Comparison of ENCODE assay signal across 10 cellular contexts in the genomic region with DNA sequence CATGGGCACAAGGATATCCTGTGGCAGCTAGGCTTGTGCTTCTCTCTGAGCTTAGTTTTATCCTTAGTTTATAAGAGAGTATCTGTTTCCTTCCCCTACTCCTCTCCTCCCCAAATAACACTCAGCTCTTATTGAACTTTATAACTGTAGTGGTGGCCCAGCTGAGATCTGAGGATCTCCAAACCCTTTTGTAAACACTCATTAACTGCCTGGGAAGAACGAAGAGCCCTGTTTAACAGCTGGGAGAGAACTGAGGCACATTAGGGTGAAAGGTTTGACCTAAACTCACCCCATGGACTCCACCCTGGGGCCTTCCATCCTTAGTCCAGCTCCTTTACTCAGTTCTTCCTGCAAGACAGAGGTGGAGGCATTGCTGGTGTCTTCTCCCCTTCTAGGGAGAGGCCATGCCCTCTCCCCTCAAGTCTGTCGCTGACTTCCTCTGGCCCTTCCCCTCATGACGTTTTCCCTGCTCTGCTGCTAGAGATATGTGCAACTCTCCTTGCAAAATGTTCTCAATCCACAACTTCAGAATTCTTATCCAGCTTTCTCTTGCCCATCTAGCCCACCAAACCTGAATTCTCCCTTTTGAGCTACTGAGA. TPM values are rescaled to one million over a fixed set of nuclear protein-coding genes. Genes with fewer than 3 reads are reported as not detected.
DNase-seq lines count a peak whose midpoint lies in the region; ATAC-seq and TF ChIP-seq lines count a peak whose summit lies in the region.
"Had no signal": no experiment of that assay in that cellular context is flagged by ENCODE, and none has a peak within 500 bp of the region (broad histone marks: within the 10 kb centered on the region; RNA-seq: fewer than 3 reads in every experiment).

No MANE protein-coding gene starts in this region.

- no peaks in the 10 kb centered on the region for H3K79me2 ChIP-seq in parathyroid adenoma

- no peak overlapping the region for H3K4me3 Mint-ChIP-seq in CD8-positive, alpha-beta memory T cell
- H3K4me3 Mint-ChIP-seq in endodermal cell: no peak overlapping the region
- H3K4me3 Mint-ChIP-seq: activated CD4-positive, alpha-beta T cell treated with anti-CD3 and anti-CD28 coated beads, Interleukin-2, amount 10 ng/mL, durations not matched to agents 7 days and 5 days had no signal

- no peak overlapping the region for H3K4me2 ChIP-seq in parathyroid adenoma (ENCODE audit: low read length)

- H3K27ac Mint-ChIP-seq in CD8-positive, alpha-beta memory T cell: no peak overlapping the region
- no peak overlapping the region for H3K27ac Mint-ChIP-seq in endodermal cell
- H3K27ac Mint-ChIP-seq: activated CD4-positive, alpha-beta T cell treated with anti-CD3 and anti-CD28 coated beads, Interleukin-2, amount 10 ng/mL, durations not matched to agents 7 days and 5 days had no signal

- H3K4me1 ChIP-seq in CD8-positive, alpha-beta memory T cell (ENCODE audit: insufficient read depth, low read length): peaks cover 70% of the 10 kb centered on the region
- H3K4me1 ChIP-seq in endodermal cell (ENCODE audit: control insufficient read depth, insufficient read depth, low read length) (peaks cover 31% of the 10 kb centered on the region), parathyroid adenoma (peaks cover 66% of the 10 kb centered on the region)

- TF ChIP-seq POLR2A in NB4 (IDR thresholded peaks at IDR 0.05; ENCODE audit: extremely low read depth, insufficient read length): no peak

- no peak overlapping the region for H3K9ac ChIP-seq in endodermal cell (ENCODE audit: extremely low read depth, low read length, poor library complexity, severe bottlenecking)
- no peak overlapping the region for H3K9ac ChIP-seq in parathyroid adenoma

- no peaks in the 10 kb centered on the region for H3K36me3 ChIP-seq in CD8-positive, alpha-beta memory T cell (ENCODE audit: insufficient read depth, low read length)
- H3K36me3 ChIP-seq in endodermal cell (ENCODE audit: control insufficient read depth, insufficient read depth, low read length) (peaks cover 16% of the 10 kb centered on the region), parathyroid adenoma (ENCODE audit: control insufficient read depth, insufficient read depth, low read length) (no peaks in the 10 kb centered on the region), MG63 (peaks cover 13% of the 10 kb centered on the region)
- H3K36me3 ChIP-seq: cardiac muscle cell had no signal

- CTCF ChIA-PET in CD8-positive, alpha-beta memory T cell (lab: Charles Lee): interaction anchor here (0.7 to 17.8 kb wide), 11 partner anchors 9 to 106 kb away, joined by 3 to 365 read pairs (median 4); no protein-coding TSS in a partner anchor

- DNase-seq in CD8-positive, alpha-beta memory T cell: no peak
- DNase-seq in NB4 (ENCODE audit: low read depth) (peak; percentile 42), endodermal cell (no peak), MG63 (no peak), NCI-H2196 treated with DMSO at 0.1 percent for 48 hours (lab: John Stamatoyannopoulos, UW; ENCODE audit: unreplicated experiment) (no peak), NCI-H226 (no peak)
- DNase-seq: activated CD4-positive, alpha-beta T cell treated with anti-CD3 and anti-CD28 coated beads, Interleukin-2, amount 10 ng/mL, durations not matched to agents 7 days and 5 days had no signal

- H3K27ac ChIP-seq in CD8-positive, alpha-beta memory T cell (ENCODE audit: low read depth, low read length): peak overlapping the region; percentile 3
- H3K27ac ChIP-seq in endodermal cell (ENCODE audit: low read depth, low read length) (no peak overlapping the region), parathyroid adenoma (peak overlapping the region; percentile 21)

- H3K9me3 Mint-ChIP-seq in CD8-positive, alpha-beta memory T cell: no peaks in the 10 kb centered on the region
- no peaks in the 10 kb centered on the region for H3K9me3 Mint-ChIP-seq in endodermal cell
- H3K9me3 Mint-ChIP-seq: activated CD4-positive, alpha-beta T cell treated with anti-CD3 and anti-CD28 coated beads, Interleukin-2, amount 10 ng/mL, durations not matched to agents 7 days and 5 days had no signal

- H2AFZ ChIP-seq in parathyroid adenoma: peak overlapping the region; percentile 79

- WGBS in endodermal cell (ENCODE audit: insufficient coverage in 1 of 2, insufficient read length in 1 of 2), 2 experiments: 44 to 58% methylated on average over 3 of the region's 3 CpGs

- no peak for TF ChIP-seq CTCF in NB4 (IDR thresholded peaks at IDR 0.05; ENCODE audit: low read depth, low read length)
- TF ChIP-seq CTCF in endodermal cell (conservative IDR thresholded peaks at IDR 0.05): no peak
- TF ChIP-seq CTCF in parathyroid adenoma (IDR thresholded peaks at IDR 0.05): no peak

- POLR2A ChIA-PET in CD8-positive, alpha-beta memory T cell (lab: Charles Lee): interaction anchor here (0.6 to 4.1 kb wide), 4 partner anchors 9 to 18 kb away, joined by 3 to 30 read pairs (median 3); no protein-coding TSS in a partner anchor

- H3K4me1 Mint-ChIP-seq in CD8-positive, alpha-beta memory T cell: peaks cover 12 to 17% (median 16%) of the 10 kb centered on the region in 3 donors
- peaks cover 38% of the 10 kb centered on the region for H3K4me1 Mint-ChIP-seq in endodermal cell

- no peaks in the 10 kb centered on the region for H3K36me3 Mint-ChIP-seq in CD8-positive, alpha-beta memory T cell
- H3K36me3 Mint-ChIP-seq in endodermal cell (ENCODE audit: low read depth): peaks cover 3% of the 10 kb centered on the region

- no peak for ATAC-seq in HG03108 (IDR thresholded peaks at IDR 0.05; ENCODE audit: unreplicated experiment)

- H3K4me3 ChIP-seq in CD8-positive, alpha-beta memory T cell (ENCODE audit: low read length): no peak overlapping the region
- H3K4me3 ChIP-seq in NB4 (ENCODE audit: low read depth, low read length): no peak overlapping the region
- peak overlapping the region; percentile 96 for H3K4me3 ChIP-seq in endodermal cell (ENCODE audit: low read length)
- H3K4me3 ChIP-seq in parathyroid adenoma (ENCODE audit: low read depth, low read length): no peak overlapping the region
- H3K4me3 ChIP-seq in MG63: no peak overlapping the region
- H3K4me3 ChIP-seq: cardiac muscle cell had no signal

- no peaks in the 10 kb centered on the region for H3K9me3 ChIP-seq in CD8-positive, alpha-beta memory T cell (ENCODE audit: low read length)
- H3K9me3 ChIP-seq in endodermal cell (ENCODE audit: control insufficient read depth, low read length) (no peaks in the 10 kb centered on the region), parathyroid adenoma (ENCODE audit: control insufficient read depth, low read length) (no peaks in the 10 kb centered on the region), MG63 (no peaks in the 10 kb centered on the region)

- no peaks in the 10 kb centered on the region for H3K27me3 ChIP-seq in CD8-positive, alpha-beta memory T cell (ENCODE audit: insufficient read depth, low read length, poor library complexity, severe bottlenecking)
- H3K27me3 ChIP-seq in endodermal cell (ENCODE audit: control insufficient read depth, insufficient read depth, low read length, poor library complexity, severe bottlenecking) (no peaks in the 10 kb centered on the region), parathyroid adenoma (ENCODE audit: control insufficient read depth, insufficient read depth, low read length) (no peaks in the 10 kb centered on the region), MG63 (no peaks in the 10 kb centered on the region)
- H3K27me3 ChIP-seq: cardiac muscle cell had no signal

- no peaks in the 10 kb centered on the region for H3K27me3 Mint-ChIP-seq in CD8-positive, alpha-beta memory T cell
- peaks cover 3% of the 10 kb centered on the region for H3K27me3 Mint-ChIP-seq in endodermal cell (ENCODE audit: insufficient read depth)
- H3K27me3 Mint-ChIP-seq: activated CD4-positive, alpha-beta T cell treated with anti-CD3 and anti-CD28 coated beads, Interleukin-2, amount 10 ng/mL, durations not matched to agents 7 days and 5 days had no signal

RNA-seq across cellular contexts. Expression of a gene that starts 1.2 kb away (rescaled TPM):
- total RNA-seq in CD8-positive, alpha-beta memory T cell: 10 to 100 TPM; 37.4 to 37.8 TPM
- 14.0 TPM for polyA plus RNA-seq in CD8-positive, alpha-beta memory T cell
- 10 to 100 TPM; 22.7 to 27.6 TPM for total RNA-seq in endodermal cell
- 51.2 TPM for polyA plus RNA-seq in endodermal cell (2013, experiment 1 of 2)
- polyA plus RNA-seq in endodermal cell (2013, experiment 2 of 2): 49.4 TPM
- total RNA-seq in MG63 (2014; rRNA removed; shearing (Covaris generic); ENCODE audit: low replicate concordance): 8.9 and 11.2 TPM in 2 replicates

RNA-seq across cellular contexts. Expression of a gene that starts 20.1 kb away (rescaled TPM):
- total RNA-seq in CD8-positive, alpha-beta memory T cell: 100 to 1,000 TPM; 107 to 110 TPM
- 0.49 TPM for polyA plus RNA-seq in CD8-positive, alpha-beta memory T cell
- 10 to 100 TPM; 88.4 to 95.4 TPM for total RNA-seq in endodermal cell
- 37.8 TPM for polyA plus RNA-seq in endodermal cell (2013, experiment 1 of 2)
- polyA plus RNA-seq in endodermal cell (2013, experiment 2 of 2): 33.8 TPM
- 31.1 and 111 TPM in 2 replicates for total RNA-seq in MG63 (2014; rRNA removed; shearing (Covaris generic); ENCODE audit: low replicate concordance)

RNA-seq across cellular contexts. Expression of a gene that starts 56.7 kb away (rescaled TPM):
- total RNA-seq in CD8-positive, alpha-beta memory T cell: under 1 TPM in 1 of 2 experiments, not detected in 1; 0.24 TPM
- polyA plus RNA-seq in CD8-positive, alpha-beta memory T cell: 0.40 TPM
- not detected for total RNA-seq in endodermal cell
- polyA plus RNA-seq in endodermal cell (2013, experiment 1 of 2): not detected
- not detected for polyA plus RNA-seq in endodermal cell (2013, experiment 2 of 2)
- not detected in 2 replicates for total RNA-seq in MG63 (2014; rRNA removed; shearing (Covaris generic); ENCODE audit: low replicate concordance)
